ENCODE assay signal across 8 cellular contexts in genomic region chr1:37477946-37478345, GRCh38. TPM values are rescaled to one million over a fixed set of nuclear protein-coding genes. Genes with fewer than 3 reads are reported as not detected.
DNase-seq lines count a peak whose midpoint lies in the region; ATAC-seq and TF ChIP-seq lines count a peak whose summit lies in the region.

No MANE protein-coding gene starts in this region.

- peak overlapping the region; percentile 93 for H3K9ac ChIP-seq in BLaER1
- peak overlapping the region; percentile 90 for H3K9ac ChIP-seq in Loucy (ENCODE audit: low read depth, low read length, poor library complexity, severe bottlenecking)
- H3K9ac ChIP-seq in mucosa of rectum (ENCODE audit: low read depth in 1 of 2, low read length in 2 of 2) = peak overlapping the region; percentile 86 to 99

- H2AFZ ChIP-seq in Loucy (ENCODE audit: low read length) = no peak overlapping the region

- H3K27ac ChIP-seq in BLaER1 = peak overlapping the region; percentile 87
- peak overlapping the region; percentile 95 to 99 for H3K27ac ChIP-seq in breast epithelium
- peak overlapping the region; percentile 96 to 98 for H3K27ac ChIP-seq in mucosa of rectum (ENCODE audit: low read depth in 2 of 2, low read length in 2 of 2)

- DNase-seq in breast epithelium (ENCODE audit: low spot score in 2 of 2) = peak in 1 of 2 donors; percentile 55

- ATAC-seq in HG03097 (IDR thresholded peaks at IDR 0.05; ENCODE audit: low FRiP score, unreplicated experiment) (no peak), HG03432 (IDR thresholded peaks at IDR 0.05; ENCODE audit: unreplicated experiment) (no peak), GM18498 (IDR thresholded peaks at IDR 0.05; ENCODE audit: unreplicated experiment) (no peak), HG03108 (IDR thresholded peaks at IDR 0.05; ENCODE audit: unreplicated experiment) (no peak)

- peaks cover 46% of the 10 kb centered on the region for H3K36me3 ChIP-seq in BLaER1
- H3K36me3 ChIP-seq in Loucy (ENCODE audit: insufficient read depth, low read length) = peaks cover 30% of the 10 kb centered on the region; the same call in 1 of the 2 replicates
- peaks cover 5% of the 10 kb centered on the region for H3K36me3 ChIP-seq in breast epithelium
- H3K36me3 ChIP-seq in mucosa of rectum (ENCODE audit: control insufficient read depth in 2 of 2, insufficient read depth in 2 of 2, low read length in 2 of 2) = peaks cover 48 to 51% of the 10 kb centered on the region in 2 donors

- no peaks in the 10 kb centered on the region for H3K9me3 ChIP-seq in BLaER1
- H3K9me3 ChIP-seq in Loucy (ENCODE audit: insufficient read depth, low read depth, low read length) = no peaks in the 10 kb centered on the region
- H3K9me3 ChIP-seq in breast epithelium = no peaks in the 10 kb centered on the region
- H3K9me3 ChIP-seq in mucosa of rectum (ENCODE audit: control insufficient read depth in 2 of 2, low read length in 2 of 2) = no peaks in the 10 kb centered on the region

- H3K27me3 ChIP-seq in BLaER1 = 0 out of 2 replicates have a peak, but pooled peaks cover 3% of the 10 kb centered on the region
- H3K27me3 ChIP-seq in Loucy (ENCODE audit: insufficient read depth, low read length, poor library complexity, severe bottlenecking) = no peaks in the 10 kb centered on the region
- H3K27me3 ChIP-seq in breast epithelium = no peaks in the 10 kb centered on the region
- no peaks in the 10 kb centered on the region for H3K27me3 ChIP-seq in mucosa of rectum (ENCODE audit: control insufficient read depth in 2 of 2, insufficient read depth in 2 of 2, low read length in 2 of 2)

- intact Hi-C loops in breast epithelium (cut with DNase I; ENCODE audit: low total_unique reads) = no loop called here

- no peaks in the 10 kb centered on the region for H3K9me2 ChIP-seq in Loucy (replicated peaks; ENCODE audit: low read depth, low read length)

- H3K79me2 ChIP-seq in Loucy (ENCODE audit: insufficient read depth, low read length) = peaks cover 82% of the 10 kb centered on the region

- H3K4me3 ChIP-seq in BLaER1 (peak overlapping the region; percentile 86), Loucy (ENCODE audit: low read length, poor library complexity, severe bottlenecking) (peak overlapping the region; percentile 98), breast epithelium (peak overlapping the region in 2 of 3 donors; percentile 87 to 93), mucosa of rectum (ENCODE audit: low read length in 2 of 2) (peak overlapping the region; percentile 89 to 97)

- H3K4me1 ChIP-seq in BLaER1 (peaks cover 73% of the 10 kb centered on the region), Loucy (ENCODE audit: insufficient read depth, low read length, poor library complexity, severe bottlenecking) (peaks cover 66% of the 10 kb centered on the region), breast epithelium (peaks cover 19 to 45% of the 10 kb centered on the region in 2 donors), mucosa of rectum (ENCODE audit: control insufficient read depth in 2 of 2, insufficient read depth in 2 of 2, low read length in 2 of 2) (peaks cover 68 to 70% of the 10 kb centered on the region in 2 donors)

- TF ChIP-seq POLR2A in breast epithelium (IDR thresholded peaks at IDR 0.05) = no peak

- H3K4me2 ChIP-seq in BLaER1 (peak overlapping the region; percentile 99), Loucy (ENCODE audit: low read depth, low read length, poor library complexity, severe bottlenecking) (peak overlapping the region; percentile 93)

- 0 out of 2 replicates have a peak, but pooled peaks cover 3% of the 10 kb centered on the region for H3F3A ChIP-seq in Loucy (ENCODE audit: low read depth)

- TF ChIP-seq CTCF in Loucy (conservative IDR thresholded peaks at IDR 0.05; ENCODE audit: low read length) (no peak), breast epithelium (IDR thresholded peaks at IDR 0.05) (no peak)

- H4K20me1 ChIP-seq in BLaER1 (peaks cover 78% of the 10 kb centered on the region), Loucy (ENCODE audit: insufficient read depth, low read length, poor library complexity, severe bottlenecking) (peaks cover 60% of the 10 kb centered on the region)

RNA-seq across cellular contexts. Expression of gene ZC3H12A, which starts 3.6 kb away (rescaled TPM):
- 10 to 100 TPM in 2 of 3 donors, 1 to 10 TPM in 1; 5.8 to 82.8 (median 76.7) TPM for total RNA-seq in breast epithelium

RNA-seq across cellular contexts. Expression of gene MEAF6, which starts 36.6 kb away (rescaled TPM):
- 100 to 1,000 TPM in 1 of 3 donors, 10 to 100 TPM in 2; 78.2 to 140 (median 87.2) TPM for total RNA-seq in breast epithelium
